Comparison of ENCODE assay signal across 28 cellular contexts in genomic region chr10:68340358-68341080, GRCh38. TPM values are rescaled to one million over a fixed set of nuclear protein-coding genes. Genes with fewer than 3 reads are reported as not detected.
DNase-seq lines count a peak whose midpoint lies in the region; ATAC-seq and TF ChIP-seq lines count a peak whose summit lies in the region.
"Had no signal": no experiment of that assay in that cellular context is flagged by ENCODE, and none has a peak within 500 bp of the region (broad histone marks: within the 10 kb centered on the region; RNA-seq: fewer than 3 reads in every experiment).

No MANE protein-coding gene starts in this region.

- H3K79me2 ChIP-seq in HCT116 (ENCODE audit: insufficient read depth, low read length), result peaks cover 87% of the 10 kb centered on the region

- H3K4me3 Mint-ChIP-seq in activated T-cell treated with anti-CD3 and anti-CD28 coated beads, Interleukin-2, amount 50 U/mL, for 72 hours, result no peak overlapping the region
- H3K4me3 Mint-ChIP-seq in activated naive CD8-positive, alpha-beta T cell treated with anti-CD3 and anti-CD28 coated beads, Interleukin-2, amount 50 U/mL, for 24 hours, result no peak overlapping the region
- H3K4me3 Mint-ChIP-seq in osteocyte (ENCODE audit: unreplicated experiment), result no peak overlapping the region

- no peak overlapping the region for H3K4me2 ChIP-seq in HCT116 (ENCODE audit: low read length)

- H3K4me3 ChIP-seq in HCT116 (replicated peaks in 1 of 2; ENCODE audit: low read depth in 1 of 2, low read length in 2 of 2), result no peak overlapping the region
- no peak overlapping the region for H3K4me3 ChIP-seq in transverse colon
- no peak overlapping the region for H3K4me3 ChIP-seq in testis
- H3K4me3 ChIP-seq: left lung had no signal

- H3K27ac Mint-ChIP-seq in activated T-cell treated with anti-CD3 and anti-CD28 coated beads, Interleukin-2, amount 50 U/mL, for 72 hours, result peak overlapping the region; percentile 74
- H3K27ac Mint-ChIP-seq in activated naive CD8-positive, alpha-beta T cell treated with anti-CD3 and anti-CD28 coated beads, Interleukin-2, amount 50 U/mL, for 24 hours, result peak overlapping the region; percentile 30
- H3K27ac Mint-ChIP-seq in osteocyte (ENCODE audit: unreplicated experiment), result peak overlapping the region; percentile 45

- intact Hi-C loops in HCT116 (cut with micrococcal nuclease) (no loop called here), transverse colon (cut with DNase I; ENCODE audit: low total_unique reads) (loop anchor here (10.0 kb wide), 1 partner anchor 126 kb away; no protein-coding TSS in a partner anchor), testis (cut with DNase I; ENCODE audit: low total_unique reads) (no loop called here)

- TF ChIP-seq EP300 in transverse colon (IDR thresholded peaks at IDR 0.05; ENCODE audit: low read depth), result no peak

- peaks cover 64% of the 10 kb centered on the region for H3K4me1 Mint-ChIP-seq in activated T-cell treated with anti-CD3 and anti-CD28 coated beads, Interleukin-2, amount 50 U/mL, for 72 hours (ENCODE audit: low read depth)
- peaks cover 37% of the 10 kb centered on the region for H3K4me1 Mint-ChIP-seq in activated naive CD8-positive, alpha-beta T cell treated with anti-CD3 and anti-CD28 coated beads, Interleukin-2, amount 50 U/mL, for 24 hours
- H3K4me1 Mint-ChIP-seq in osteocyte (ENCODE audit: unreplicated experiment), result peaks cover 39% of the 10 kb centered on the region

- H3K27ac ChIP-seq in HCT116 (ENCODE audit: low read depth, low read length) (no peak overlapping the region), transverse colon (no peak overlapping the region), testis (no peak overlapping the region)
- H3K27ac ChIP-seq: HL-60, left lung, WERI-Rb-1 had no signal

- no peak overlapping the region for H3K9ac ChIP-seq in HCT116 (ENCODE audit: low read length)

- WGBS in transverse colon (ENCODE audit: low coverage in 1 of 2), 2 donors, result 93 to 94% methylated on average over 8 of the region's 8 CpGs
- WGBS in testis, 2 donors, result 84 to 91% methylated on average over 8 of the region's 8 CpGs

- H3K4me1 ChIP-seq in HCT116 (ENCODE audit: control insufficient read depth in 1 of 2, insufficient read depth in 2 of 2, low read length in 2 of 2), result 0 out of 4 replicates have a peak, but pooled peaks cover 0 to 3% of the 10 kb centered on the region in 2 experiments
- H3K4me1 ChIP-seq in transverse colon, result peaks cover 8 to 38% (median 24%) of the 10 kb centered on the region in 4 donors
- peaks cover 24% of the 10 kb centered on the region for H3K4me1 ChIP-seq in testis

- BruUV-seq in HCT116 (replicated peaks; lab: Mats Ljungman, UMichigan), result no TSS peak

- ATAC-seq in activated T-cell treated with anti-CD3 and anti-CD28 coated beads, Interleukin-2, amount 50 U/mL, for 72 hours (replicated peaks in 1 of 2), result no peak
- ATAC-seq in HCT116, result no peak
- no peak for ATAC-seq in activated naive CD8-positive, alpha-beta T cell treated with anti-CD3 and anti-CD28 coated beads, Interleukin-2, amount 50 U/mL, for 24 hours
- ATAC-seq: left lung, Panc1 had no signal

- H3K27me3 Mint-ChIP-seq in activated T-cell treated with anti-CD3 and anti-CD28 coated beads, Interleukin-2, amount 50 U/mL, for 72 hours (ENCODE audit: low read depth), result no peaks in the 10 kb centered on the region
- H3K27me3 Mint-ChIP-seq in activated naive CD8-positive, alpha-beta T cell treated with anti-CD3 and anti-CD28 coated beads, Interleukin-2, amount 50 U/mL, for 24 hours, result no peaks in the 10 kb centered on the region
- no peaks in the 10 kb centered on the region for H3K27me3 Mint-ChIP-seq in osteocyte (ENCODE audit: unreplicated experiment)

- no peaks in the 10 kb centered on the region for H3K9me3 ChIP-seq in HCT116 (ENCODE audit: control insufficient read depth in 1 of 2, insufficient read depth in 1 of 2, low read depth in 1 of 2, low read length in 2 of 2)
- H3K9me3 ChIP-seq in transverse colon, result no peaks in the 10 kb centered on the region
- no peaks in the 10 kb centered on the region for H3K9me3 ChIP-seq in testis
- H3K9me3 ChIP-seq: left lung had no signal

- no peak for TF ChIP-seq RAD21 in HCT116 (IDR thresholded peaks at IDR 0.05; ENCODE audit: low read depth)

- no peaks in the 10 kb centered on the region for H3K9me2 ChIP-seq in HCT116 (ENCODE audit: insufficient read depth)

- H4K20me1 ChIP-seq in HCT116 (ENCODE audit: insufficient read depth), result peaks cover 60% of the 10 kb centered on the region; the same call in 1 of the 2 replicates

- no peak overlapping the region for H2AFZ ChIP-seq in HCT116 (ENCODE audit: low read depth, low read length, poor library complexity, severe bottlenecking)

- DNase-seq in activated T-cell treated with anti-CD3 and anti-CD28 coated beads, Interleukin-2, amount 50 U/mL, for 72 hours, result no peak
- no peak for DNase-seq in activated T-cell treated with anti-CD3 and anti-CD28 coated beads, Interleukin-2, amount 50 U/mL, for 48 hours
- no peak for DNase-seq in HCT116 (ENCODE audit: low read depth, low spot score)
- DNase-seq in activated naive CD8-positive, alpha-beta T cell treated with anti-CD3 and anti-CD28 coated beads, Interleukin-2, amount 50 U/mL, for 24 hours, result no peak
- DNase-seq in osteocyte (ENCODE audit: extremely low spot score, unreplicated experiment), result no peak
- no peak for DNase-seq in NCI-H1694 treated with DMSO at 0.1 percent for 48 hours (lab: John Stamatoyannopoulos, UW)
- no peak for DNase-seq in transverse colon
- no peak for DNase-seq in testis
- DNase-seq: activated CD8-positive, alpha-beta memory T cell treated with anti-CD3 and anti-CD28 coated beads, Interleukin-2, amount 50 U/mL, for 48 hours; activated effector memory CD4-positive, alpha-beta T cell treated with anti-CD3 and anti-CD28 coated beads, Interleukin-2, amount 50 U/mL, for 16 hours; COR-L47; DMS79; hypothalamus; left lung; mesenchymal stem cell; NCI-H2081; NCI-H226; NCI-H69; occipital lobe; SHP77; small intestine; stimulated activated CD4-positive, alpha-beta T cell treated with anti-CD3 and anti-CD28 coated beads, Interleukin-1b, Interleukin-23, amount 100 ng/mL, for 48 hours; stimulated activated CD8-positive, alpha-beta memory T cell treated with anti-CD3 and anti-CD28 coated beads, Interleukin-4, amount 100 ng/mL, for 48 hours; T-helper 9 cell; trophoblast cell; WERI-Rb-1 had no signal

- TF ChIP-seq CTCF in HCT116 (IDR thresholded peaks at IDR 0.05 in 2 of 3, conservative IDR thresholded peaks at IDR 0.05 in 1 of 3; ENCODE audit: borderline replicate concordance in 1 of 3, insufficient read depth in 1 of 3, low read depth in 2 of 3, low read length in 2 of 3) (no peak), osteocyte (IDR thresholded peaks at IDR 0.05) (no peak), transverse colon (IDR thresholded peaks at IDR 0.05) (no peak), testis (IDR thresholded peaks at IDR 0.05) (no peak)

- in situ Hi-C loops in transverse colon (cut with MboI; ENCODE audit: low pct_ligation_motif_present in 1 of 4, low pct_unique_long_range_greater_than_20kb in 1 of 4, low sequenced_read_pairs in 3 of 4), result no loop called here

- peaks cover 20 to 68% of the 10 kb centered on the region in 2 donors for H3K36me3 Mint-ChIP-seq in activated T-cell treated with anti-CD3 and anti-CD28 coated beads, Interleukin-2, amount 50 U/mL, for 72 hours (ENCODE audit: insufficient read depth in 2 of 2)
- peaks cover 76% of the 10 kb centered on the region for H3K36me3 Mint-ChIP-seq in activated naive CD8-positive, alpha-beta T cell treated with anti-CD3 and anti-CD28 coated beads, Interleukin-2, amount 50 U/mL, for 24 hours (ENCODE audit: low read depth)
- H3K36me3 Mint-ChIP-seq in osteocyte (ENCODE audit: unreplicated experiment), result peaks cover 62% of the 10 kb centered on the region

- RAD21 ChIA-PET in HCT116 (lab: Charles Lee; ENCODE audit: low non-redundant PET in 1 of 2, low total read pairs in 2 of 2, uncharacterized antibody in 2 of 2, unreplicated experiment in 2 of 2), result no interaction called here

- H3K9me3 Mint-ChIP-seq in activated T-cell treated with anti-CD3 and anti-CD28 coated beads, Interleukin-2, amount 50 U/mL, for 72 hours, result no peaks in the 10 kb centered on the region
- H3K9me3 Mint-ChIP-seq in activated naive CD8-positive, alpha-beta T cell treated with anti-CD3 and anti-CD28 coated beads, Interleukin-2, amount 50 U/mL, for 24 hours, result no peaks in the 10 kb centered on the region
- no peaks in the 10 kb centered on the region for H3K9me3 Mint-ChIP-seq in osteocyte (ENCODE audit: unreplicated experiment)

- CTCF ChIA-PET in HCT116 (lab: Charles Lee), result no interaction called here

- POLR2A ChIA-PET in HCT116 (lab: Charles Lee), result interaction anchor here (3.3 kb wide), 1 partner anchor 9 kb away, joined by 9 read pairs; the partner anchor contains the start of gene HNRNPH3

- H3K36me3 ChIP-seq in HCT116 (ENCODE audit: control insufficient read depth in 1 of 2, insufficient read depth in 2 of 2, low read length in 2 of 2), result peaks cover 66 to 78% of the 10 kb centered on the region in 2 experiments
- peaks cover 0 to 70% (median 30%) of the 10 kb centered on the region in 4 donors for H3K36me3 ChIP-seq in transverse colon
- peaks cover 5% of the 10 kb centered on the region for H3K36me3 ChIP-seq in testis (ENCODE audit: low read depth, missing control alignments)

- H3K27me3 ChIP-seq in HCT116 (ENCODE audit: insufficient read depth, low read length) (no peaks in the 10 kb centered on the region), transverse colon (no peaks in the 10 kb centered on the region), testis (no peaks in the 10 kb centered on the region)
- H3K27me3 ChIP-seq: left lung had no signal

- TF ChIP-seq POLR2A in HCT116 (IDR thresholded peaks at IDR 0.05; ENCODE audit: borderline replicate concordance, extremely low read depth, insufficient read depth, insufficient read length) (no peak), transverse colon (IDR thresholded peaks at IDR 0.05) (no peak), testis (IDR thresholded peaks at IDR 0.05) (no peak)

TF ChIP-seq in HCT116, 20 proteins besides CTCF, POLR2A, EP300 and RAD21 (continues in another document):
- no peak for TF ChIP-seq TCF7L2 (IDR thresholded peaks at IDR 0.05; ENCODE audit: borderline replicate concordance, extremely low read depth, insufficient read depth, insufficient read length)
- no peak for TF ChIP-seq FOSL1 (IDR thresholded peaks at IDR 0.05; ENCODE audit: low read depth)

RNA-seq across cellular contexts. Expression of gene PBLD, which starts 7.8 kb away (rescaled TPM):
- total RNA-seq in activated T-cell treated with anti-CD3 and anti-CD28 coated beads, Interleukin-2, amount 50 U/mL, for 72 hours, result 1 to 10 TPM; 1.9 to 2.7 TPM
- total RNA-seq in HCT116 (2021; ENCODE audit: unreplicated experiment), result 2.2 TPM
- 1.4 and 1.7 TPM in 2 replicates for polyA plus RNA-seq in HCT116 (2012)
- 8.6 and 10.1 TPM in 2 replicates for total RNA-seq in osteocyte
- total RNA-seq in transverse colon, result 100 to 1,000 TPM in 1 of 4 donors, 10 to 100 TPM in 3; 63.9 to 130 (median 76.5) TPM
- 1 to 10 TPM; 7.6 TPM for total RNA-seq in testis
- polyA plus RNA-seq in testis (ENCODE audit: insufficient read depth, low read depth, low replicate concordance), result 4.4 TPM

RNA-seq across cellular contexts. Expression of gene HNRNPH3, which starts 8.7 kb away (rescaled TPM):
- 100 to 1,000 TPM; 139 to 150 TPM for total RNA-seq in activated T-cell treated with anti-CD3 and anti-CD28 coated beads, Interleukin-2, amount 50 U/mL, for 72 hours
- total RNA-seq in HCT116 (2021; ENCODE audit: unreplicated experiment) (126 TPM), osteocyte (84.7 and 97.2 TPM in 2 replicates), transverse colon (10 to 100 TPM in 3 of 4 donors, 1 to 10 TPM in 1; 8.2 to 89.4 (median 57.1) TPM), testis (100 to 1,000 TPM in 1 of 2 donors, 10 to 100 TPM in 1; 87.9 to 103 TPM)
- polyA plus RNA-seq in HCT116 (2012), result 175 and 191 TPM in 2 replicates
- polyA plus RNA-seq in testis (ENCODE audit: insufficient read depth, low read depth, low replicate concordance), result 220 TPM
